In genomic region chr2:223944704-223945531, GRCh38 we compare ENCODE assay signal across 1 cellular context.
TF ChIP-seq lines count a peak whose summit lies in the region.

Gene WDFY1 (minus strand): TSS chr2:223945335. CDS start chr2:223945284, 51 bp downstream.

TF ChIP-seq in GM12878, 131 proteins besides CTCF, POLR2A, EP300 and RAD21 (continued from another document and continues in another):
- TF ChIP-seq MLLT1 (IDR thresholded peaks at IDR 0.05): no peak
- TF ChIP-seq EZH2 (IDR thresholded peaks at IDR 0.05; ENCODE audit: borderline replicate concordance, control insufficient read depth, low read depth, low read length): no peak
- TF ChIP-seq GATAD2B (conservative IDR thresholded peaks at IDR 0.05; ENCODE audit: low read depth): peak; percentile 94
- peak; percentile 85 for TF ChIP-seq NKRF (conservative IDR thresholded peaks at IDR 0.05)
- TF ChIP-seq CHD2 (IDR thresholded peaks at IDR 0.05; ENCODE audit: borderline replicate concordance, low read depth, low read length): peak; percentile 52; the same call in 1 of the 2 replicates
- peak; percentile 69; the same call in 1 of the 2 replicates for TF ChIP-seq TAF1 (IDR thresholded peaks at IDR 0.05; ENCODE audit: borderline replicate concordance, low read depth, low read length)
- TF ChIP-seq ZZZ3 (IDR thresholded peaks at IDR 0.05; ENCODE audit: control insufficient read depth, insufficient read length, low read depth): no peak
- no peak for TF ChIP-seq HCFC1 (IDR thresholded peaks at IDR 0.05; ENCODE audit: low read length)
- peak; percentile 85 for TF ChIP-seq DPF2 (IDR thresholded peaks at IDR 0.05)
- TF ChIP-seq KLF5 (IDR thresholded peaks at IDR 0.05; ENCODE audit: partially characterized antibody): no peak
- TF ChIP-seq PML (IDR thresholded peaks at IDR 0.05; ENCODE audit: low read length): 0 out of 2 replicates have a peak, but pooled peaks have one; percentile 48
- TF ChIP-seq CHD4 (IDR thresholded peaks at IDR 0.05): no peak
- no peak for TF ChIP-seq ZBED1 (IDR thresholded peaks at IDR 0.05; ENCODE audit: borderline replicate concordance)
- peak; percentile 22; the same call in 1 of the 2 replicates for TF ChIP-seq SMC3 (IDR thresholded peaks at IDR 0.05; ENCODE audit: borderline replicate concordance, low read length)
- TF ChIP-seq CBX5 (IDR thresholded peaks at IDR 0.05; ENCODE audit: low read depth): peak; percentile 89; the same call in 1 of the 2 replicates
- TF ChIP-seq CHD1 (IDR thresholded peaks at IDR 0.05; ENCODE audit: low read depth, low read length): 0 out of 2 replicates have a peak, but pooled peaks have one; percentile 61
- no peak for TF ChIP-seq MTA3 (IDR thresholded peaks at IDR 0.05; ENCODE audit: borderline replicate concordance, low read length)
- no peak for TF ChIP-seq KDM1A (IDR thresholded peaks at IDR 0.05; ENCODE audit: borderline replicate concordance)
- no peak for TF ChIP-seq HDAC2 (IDR thresholded peaks at IDR 0.05)
- TF ChIP-seq SPI1 (IDR thresholded peaks at IDR 0.05; ENCODE audit: borderline replicate concordance, insufficient read depth, low read depth, low read length): no peak
- no peak for TF ChIP-seq RAD51 (IDR thresholded peaks at IDR 0.05)
- TF ChIP-seq ZNF24 (IDR thresholded peaks at IDR 0.05): no peak
- no peak for TF ChIP-seq NFIC (IDR thresholded peaks at IDR 0.05; ENCODE audit: low read depth, low read length)
- TF ChIP-seq IKZF1 (conservative IDR thresholded peaks at IDR 0.05): peak; percentile 85
- 0 out of 2 replicates have a peak, but pooled peaks have one; percentile 51 for TF ChIP-seq TARDBP (IDR thresholded peaks at IDR 0.05; ENCODE audit: borderline replicate concordance)
- TF ChIP-seq MXI1 (IDR thresholded peaks at IDR 0.05; ENCODE audit: low read depth, low read length): 0 out of 2 replicates have a peak, but pooled peaks have one; percentile 51
- TF ChIP-seq EED (IDR thresholded peaks at IDR 0.05; ENCODE audit: low read depth): no peak
- TF ChIP-seq SMAD1 (IDR thresholded peaks at IDR 0.05; ENCODE audit: low read depth, partially characterized antibody): no peak
- TF ChIP-seq SRF (IDR thresholded peaks at IDR 0.05; ENCODE audit: low read depth in 2 of 2, low read length in 2 of 2): peak in 1 of 2 experiments; percentile 95; a peak in 2 of 4 replicates
- no peak for TF ChIP-seq CEBPZ (IDR thresholded peaks at IDR 0.05; ENCODE audit: low read depth, low read length)
- TF ChIP-seq ASH2L (IDR thresholded peaks at IDR 0.05; ENCODE audit: borderline replicate concordance, low read depth): 0 out of 2 replicates have a peak, but pooled peaks have one; percentile 67
- no peak for TF ChIP-seq HDAC6 (IDR thresholded peaks at IDR 0.05; ENCODE audit: unreplicated experiment)
- no peak for TF ChIP-seq ZBTB11 (CRISPR knock-in tag; IDR thresholded peaks at IDR 0.05)
- no peak for TF ChIP-seq PRDM15 (CRISPR knock-in tag; IDR thresholded peaks at IDR 0.05)
- peak; percentile 79 for TF ChIP-seq PKNOX1 (IDR thresholded peaks at IDR 0.05)
- TF ChIP-seq MTA2 (IDR thresholded peaks at IDR 0.05; ENCODE audit: low read depth): no peak
- peak; percentile 77 for TF ChIP-seq USF1 (IDR thresholded peaks at IDR 0.05; ENCODE audit: borderline replicate concordance, extremely low read length, insufficient read depth, low read depth, low read length)
- peak; percentile 35 for TF ChIP-seq USF2 (IDR thresholded peaks at IDR 0.05; ENCODE audit: borderline replicate concordance, low read depth, low read length)
- no peak for TF ChIP-seq MEF2B (IDR thresholded peaks at IDR 0.05; ENCODE audit: partially characterized antibody, poor library complexity, severe bottlenecking)
- TF ChIP-seq SIN3A (IDR thresholded peaks at IDR 0.05; ENCODE audit: low read depth, low read length): peak; percentile 75; the same call in 1 of the 2 replicates
- peak; percentile 77 for TF ChIP-seq RELB (IDR thresholded peaks at IDR 0.05; ENCODE audit: low read depth)
